22 cellular contexts compared by ENCODE assay signal in genomic region chr12:75011120-75011519, GRCh38.
A peak's percentile ranks its signal among the peaks of the same experiment; 100 is the strongest.
DNase-seq lines count a peak whose midpoint lies in the region; ATAC-seq and TF ChIP-seq lines count a peak whose summit lies in the region.
"Had no signal": no experiment of that assay in that cellular context is flagged by ENCODE, and none has a peak within 500 bp of the region (broad histone marks: within the 10 kb centered on the region; RNA-seq: fewer than 3 reads in every experiment).

No MANE protein-coding gene starts in this region.

- H3K9me3 ChIP-seq in adipocyte (ENCODE audit: control insufficient read depth, low read length) = no peaks in the 10 kb centered on the region
- H3K9me3 ChIP-seq: right lobe of liver, tibial nerve had no signal

- no peaks in the 10 kb centered on the region for H3K36me3 ChIP-seq in adipocyte (ENCODE audit: control insufficient read depth, insufficient read depth, low read length, severe bottlenecking)
- H3K36me3 ChIP-seq: neural progenitor cell, right lobe of liver, tibial nerve had no signal

- H3K27me3 ChIP-seq in adipocyte (replicated peaks; ENCODE audit: control insufficient read depth, insufficient read depth, low read length) = no peaks in the 10 kb centered on the region
- H3K27me3 ChIP-seq: neural progenitor cell, right lobe of liver, tibial nerve had no signal

- no peak for TF ChIP-seq CTCF in nephron (IDR thresholded peaks at IDR 0.05; ENCODE audit: unreplicated experiment in 3 of 3)

- H3K27ac Mint-ChIP-seq in nephron = peak overlapping the region; percentile 7 to 98 (median 76)
- H3K27ac Mint-ChIP-seq in activated T-helper 1 cell treated with anti-CD3 and anti-CD28 coated beads, Interleukin-12 subunit alpha, Interleukin-12 subunit beta, Interleukin-2, Interleukin-4 antibody, amounts not matched to agents 30 ng/mL and 10 ng/mL and 1 ng/mL, durations not matched to agents 14 hours and 24 hours and 36 hours = no peak overlapping the region
- H3K27ac Mint-ChIP-seq: activated B cell treated with CpG ODN at 0.5 μM for 24 hours; activated naive CD8-positive, alpha-beta T cell; CD14-positive monocyte; neural progenitor cell; T-helper 17 cell had no signal

- no peak overlapping the region for H3K4me3 ChIP-seq in adipocyte (ENCODE audit: low read length)
- H3K4me3 ChIP-seq: GM23248, neural progenitor cell, right lobe of liver, tibial nerve had no signal

- no peaks in the 10 kb centered on the region for H3K4me1 ChIP-seq in adipocyte (ENCODE audit: control insufficient read depth, insufficient read depth, low read length)
- H3K4me1 ChIP-seq: neural progenitor cell, right lobe of liver, tibial nerve had no signal

- ATAC-seq in HG02798 (IDR thresholded peaks at IDR 0.05; ENCODE audit: poor library complexity, unreplicated experiment) = peak; percentile 70
- no peak for ATAC-seq in HG02763 (IDR thresholded peaks at IDR 0.05; ENCODE audit: unreplicated experiment)
- ATAC-seq: right lobe of liver, Right ventricle myocardium inferior, T-helper 17 cell had no signal

- peak overlapping the region in 2 of 3 experiments; percentile 8 for H3K4me3 Mint-ChIP-seq in nephron
- no peak overlapping the region for H3K4me3 Mint-ChIP-seq in activated T-helper 1 cell treated with anti-CD3 and anti-CD28 coated beads, Interleukin-12 subunit alpha, Interleukin-12 subunit beta, Interleukin-2, Interleukin-4 antibody, amounts not matched to agents 30 ng/mL and 10 ng/mL and 1 ng/mL, durations not matched to agents 14 hours and 24 hours and 36 hours
- H3K4me3 Mint-ChIP-seq: activated B cell treated with CpG ODN at 0.5 μM for 24 hours; activated naive CD8-positive, alpha-beta T cell; CD14-positive monocyte; neural progenitor cell; T-helper 17 cell had no signal

- no peaks in the 10 kb centered on the region for H3K27me3 Mint-ChIP-seq in nephron (ENCODE audit: low read depth)
- H3K27me3 Mint-ChIP-seq in activated T-helper 1 cell treated with anti-CD3 and anti-CD28 coated beads, Interleukin-12 subunit alpha, Interleukin-12 subunit beta, Interleukin-2, Interleukin-4 antibody, amounts not matched to agents 30 ng/mL and 10 ng/mL and 1 ng/mL, durations not matched to agents 14 hours and 24 hours and 36 hours (ENCODE audit: insufficient read depth) = no peaks in the 10 kb centered on the region
- H3K27me3 Mint-ChIP-seq: activated B cell treated with CpG ODN at 0.5 μM for 24 hours, T-helper 17 cell had no signal

- no peak overlapping the region for H3K9ac ChIP-seq in adipocyte (ENCODE audit: low read length)
- H3K9ac ChIP-seq: GM23248, neural progenitor cell had no signal

- peaks cover 14% of the 10 kb centered on the region for H3K4me1 Mint-ChIP-seq in nephron
- H3K4me1 Mint-ChIP-seq in activated T-helper 1 cell treated with anti-CD3 and anti-CD28 coated beads, Interleukin-12 subunit alpha, Interleukin-12 subunit beta, Interleukin-2, Interleukin-4 antibody, amounts not matched to agents 30 ng/mL and 10 ng/mL and 1 ng/mL, durations not matched to agents 14 hours and 24 hours and 36 hours (ENCODE audit: low read depth) = no peaks in the 10 kb centered on the region
- H3K4me1 Mint-ChIP-seq: activated B cell treated with CpG ODN at 0.5 μM for 24 hours, CD14-positive monocyte, T-helper 17 cell had no signal

- H3K9me3 Mint-ChIP-seq in nephron = peaks cover 20% of the 10 kb centered on the region
- peaks cover 11% of the 10 kb centered on the region for H3K9me3 Mint-ChIP-seq in activated T-helper 1 cell treated with anti-CD3 and anti-CD28 coated beads, Interleukin-12 subunit alpha, Interleukin-12 subunit beta, Interleukin-2, Interleukin-4 antibody, amounts not matched to agents 30 ng/mL and 10 ng/mL and 1 ng/mL, durations not matched to agents 14 hours and 24 hours and 36 hours

- peaks cover 5% of the 10 kb centered on the region for H3K36me3 Mint-ChIP-seq in nephron (ENCODE audit: low read depth)
- H3K36me3 Mint-ChIP-seq in activated T-helper 1 cell treated with anti-CD3 and anti-CD28 coated beads, Interleukin-12 subunit alpha, Interleukin-12 subunit beta, Interleukin-2, Interleukin-4 antibody, amounts not matched to agents 30 ng/mL and 10 ng/mL and 1 ng/mL, durations not matched to agents 14 hours and 24 hours and 36 hours (ENCODE audit: low read depth) = no peaks in the 10 kb centered on the region
- H3K36me3 Mint-ChIP-seq: CD14-positive monocyte, neural progenitor cell had no signal

- DNase-seq in NCI-H524 (lab: John Stamatoyannopoulos, UW) = peak; percentile 8 to 47
- no peak for DNase-seq in NCI-H524 treated with DMSO at 0.1 percent for 48 hours (lab: John Stamatoyannopoulos, UW)
- DNase-seq in adipocyte (ENCODE audit: low read depth) = peak; percentile 3
- no peak for DNase-seq in cortex of kidney (lab: John Stamatoyannopoulos, UW)
- DNase-seq in activated T-helper 1 cell treated with anti-CD3 and anti-CD28 coated beads, Interleukin-12 subunit alpha, Interleukin-12 subunit beta, Interleukin-2, Interleukin-4 antibody, amounts not matched to agents 30 ng/mL and 10 ng/mL and 1 ng/mL, durations not matched to agents 14 hours and 24 hours and 36 hours (ENCODE audit: low spot score) = no peak
- DNase-seq: activated B cell treated with CpG ODN at 0.5 μM for 24 hours; EL; foreskin melanocyte; GM23248; MM.1S; NCI-H2081; right lobe of liver; stimulated activated CD8-positive, alpha-beta memory T cell treated with anti-CD3 and anti-CD28 coated beads, Interleukin-4, amount 100 ng/mL, for 48 hours; T-helper 17 cell had no signal

- intact Hi-C loops in activated T-helper 1 cell treated with anti-CD3 and anti-CD28 coated beads, Interleukin-12 subunit alpha, Interleukin-12 subunit beta, Interleukin-2, Interleukin-4 antibody, amounts not matched to agents 30 ng/mL and 10 ng/mL and 1 ng/mL, durations not matched to agents 14 hours and 24 hours and 36 hours (cut with micrococcal nuclease) = no loop called here

Comparison
In these comparisons a context has a peak if more than half of its experiments do, and no peak if none do; other contexts are left out.
1. DNase-seq: peak in NCI-H524 (2 of 2) and adipocyte (single experiment); none in NCI-H524 treated with DMSO at 0.1 percent for 48 hours (single experiment), cortex of kidney (single experiment) and activated T-helper 1 cell treated with anti-CD3 and anti-CD28 coated beads, Interleukin-12 subunit alpha, Interleukin-12 subunit beta, Interleukin-2, Interleukin-4 antibody, amounts not matched to agents 30 ng/mL and 10 ng/mL and 1 ng/mL, durations not matched to agents 14 hours and 24 hours and 36 hours (single experiment).